ENCODE assay signal across 10 cellular contexts in genomic region chr11:36565033-36565610, GRCh38. TPM values are rescaled to one million over a fixed set of nuclear protein-coding genes. Genes with fewer than 3 reads are reported as not detected.
DNase-seq lines count a peak whose midpoint lies in the region; ATAC-seq and TF ChIP-seq lines count a peak whose summit lies in the region.
"Had no signal": no experiment of that assay in that cellular context is flagged by ENCODE, and none has a peak within 500 bp of the region (broad histone marks: within the 10 kb centered on the region; RNA-seq: fewer than 3 reads in every experiment).

No MANE protein-coding gene starts in this region.

- peak in 1 of 2 experiments; percentile 98; a peak in 2 of 4 replicates for TF ChIP-seq EP300 in SK-N-SH (IDR thresholded peaks at IDR 0.05; ENCODE audit: borderline replicate concordance in 1 of 2, low read depth in 1 of 2, low read length in 1 of 2)

- H3K36me3 Mint-ChIP-seq in activated naive CD4-positive, alpha-beta T cell treated with anti-CD3 and anti-CD28 coated beads, Interleukin-2, amount 50 U/mL, for 24 hours, result no peaks in the 10 kb centered on the region
- H3K36me3 Mint-ChIP-seq in immature natural killer cell, result no peaks in the 10 kb centered on the region
- no peaks in the 10 kb centered on the region for H3K36me3 Mint-ChIP-seq in stimulated activated effector memory CD8-positive, alpha-beta T cell treated with anti-CD3 and anti-CD28 coated beads, Interleukin-12 subunit alpha, Interleukin-12 subunit beta, amount 100 ng/mL, for 72 hours

- CTCF ChIA-PET in SK-N-SH (lab: Yijun Ruan, JAX), result interaction anchor here (0.7 to 8.2 kb wide), 55 partner anchors 11 to 533 kb away, joined by 3 to 199 read pairs (median 7); partner anchors contain the start of genes IFTAP, RAG2 and TRAF6

- 51% methylated on average over 6 of the region's 6 CpGs for WGBS in SK-N-SH (ENCODE audit: low lambda C conversion rate)

- peak overlapping the region; percentile 74 for H3K4me2 ChIP-seq in SK-N-SH

- no peak for DNase-seq in activated naive CD4-positive, alpha-beta T cell treated with Interleukin-2 at 50 U/mL for 16 hours
- DNase-seq in SK-N-SH (peak; percentile 57), immature natural killer cell (no peak), KG1 (lab: John Stamatoyannopoulos, UW) (no peak)
- no peak for DNase-seq in stimulated activated effector memory CD8-positive, alpha-beta T cell treated with anti-CD3 and anti-CD28 coated beads, Interleukin-12 subunit alpha, Interleukin-12 subunit beta, amount 100 ng/mL, for 72 hours (ENCODE audit: low spot score in 2 of 2)
- DNase-seq: activated naive CD8-positive, alpha-beta T cell treated with anti-CD3 and anti-CD28 coated beads, Interleukin-2, amount 10 ng/mL, durations not matched to agents 7 days and 5 days had no signal

- H3K27me3 ChIP-seq in SK-N-SH (ENCODE audit: insufficient read depth), result no peaks in the 10 kb centered on the region

- POLR2A ChIA-PET in SK-N-SH (lab: Yijun Ruan, JAX), result interaction anchor here (1.0 to 2.7 kb wide), 13 partner anchors 11 to 182 kb away, joined by 3 to 43 read pairs (median 5); partner anchors contain the start of gene TRAF6

- peak overlapping the region; percentile 77; the same call in 1 of the 2 replicates for H2AFZ ChIP-seq in SK-N-SH (ENCODE audit: low read depth)

- no peak for TF ChIP-seq CTCF in SK-N-SH (IDR thresholded peaks at IDR 0.05)

- peaks cover 20% of the 10 kb centered on the region for H3K27me3 Mint-ChIP-seq in activated naive CD4-positive, alpha-beta T cell treated with anti-CD3 and anti-CD28 coated beads, Interleukin-2, amount 50 U/mL, for 24 hours
- peaks cover 0 to 11% (median 3%) of the 10 kb centered on the region in 3 donors for H3K27me3 Mint-ChIP-seq in immature natural killer cell (ENCODE audit: low read depth in 3 of 3)

- no peaks in the 10 kb centered on the region for H3F3A ChIP-seq in SK-N-SH (replicated peaks; ENCODE audit: insufficient read depth)

- H3K4me1 ChIP-seq in SK-N-SH (ENCODE audit: control insufficient read depth in 1 of 2, insufficient read depth in 2 of 2, low read depth in 1 of 2, low read length in 1 of 2), result peaks cover 0 to 32% of the 10 kb centered on the region in 2 experiments; a peak in 2 of 4 replicates

- peak; percentile 28; the same call in 1 of the 2 replicates for TF ChIP-seq RAD21 in SK-N-SH (IDR thresholded peaks at IDR 0.05; ENCODE audit: low read length)

- peak overlapping the region in 1 of 2 experiments; percentile 100; a peak in 2 of 4 replicates for H3K27ac ChIP-seq in SK-N-SH (ENCODE audit: low read depth in 2 of 2, low read length in 1 of 2)

- no peak for ATAC-seq in stimulated activated effector memory CD8-positive, alpha-beta T cell treated with anti-CD3 and anti-CD28 coated beads, Interleukin-12 subunit alpha, Interleukin-12 subunit beta, amount 100 ng/mL, for 72 hours
- no peak for ATAC-seq in HG03097 (IDR thresholded peaks at IDR 0.05; ENCODE audit: low FRiP score, unreplicated experiment)
- ATAC-seq in HG02571 (IDR thresholded peaks at IDR 0.05; ENCODE audit: unreplicated experiment), result no peak

- H3K4me1 Mint-ChIP-seq in activated naive CD4-positive, alpha-beta T cell treated with anti-CD3 and anti-CD28 coated beads, Interleukin-2, amount 50 U/mL, for 24 hours, result peaks cover 9% of the 10 kb centered on the region
- peaks cover 18% of the 10 kb centered on the region in 2 donors for H3K4me1 Mint-ChIP-seq in immature natural killer cell
- peaks cover 13% of the 10 kb centered on the region for H3K4me1 Mint-ChIP-seq in stimulated activated effector memory CD8-positive, alpha-beta T cell treated with anti-CD3 and anti-CD28 coated beads, Interleukin-12 subunit alpha, Interleukin-12 subunit beta, amount 100 ng/mL, for 72 hours

- H3K27ac Mint-ChIP-seq in activated naive CD4-positive, alpha-beta T cell treated with anti-CD3 and anti-CD28 coated beads, Interleukin-2, amount 50 U/mL, for 24 hours, result no peak overlapping the region
- H3K27ac Mint-ChIP-seq in immature natural killer cell, result no peak overlapping the region
- no peak overlapping the region for H3K27ac Mint-ChIP-seq in stimulated activated effector memory CD8-positive, alpha-beta T cell treated with anti-CD3 and anti-CD28 coated beads, Interleukin-12 subunit alpha, Interleukin-12 subunit beta, amount 100 ng/mL, for 72 hours
- H3K27ac Mint-ChIP-seq: activated naive CD8-positive, alpha-beta T cell treated with anti-CD3 and anti-CD28 coated beads, Interleukin-2, amount 10 ng/mL, durations not matched to agents 7 days and 5 days had no signal

- no peaks in the 10 kb centered on the region for H3K79me2 ChIP-seq in SK-N-SH (ENCODE audit: insufficient read depth)

- H3K9me2 ChIP-seq in SK-N-SH, result no peaks in the 10 kb centered on the region

- H3K4me3 ChIP-seq in SK-N-SH (ENCODE audit: low read depth in 2 of 2, low read length in 1 of 2), result peak overlapping the region; percentile 48 to 67

- H3K9ac ChIP-seq in SK-N-SH, result no peak overlapping the region

- H4K20me1 ChIP-seq in SK-N-SH (ENCODE audit: insufficient read depth), result no peaks in the 10 kb centered on the region

- H3K9me3 Mint-ChIP-seq in activated naive CD4-positive, alpha-beta T cell treated with anti-CD3 and anti-CD28 coated beads, Interleukin-2, amount 50 U/mL, for 24 hours, result no peaks in the 10 kb centered on the region
- no peaks in the 10 kb centered on the region for H3K9me3 Mint-ChIP-seq in immature natural killer cell
- H3K9me3 Mint-ChIP-seq in stimulated activated effector memory CD8-positive, alpha-beta T cell treated with anti-CD3 and anti-CD28 coated beads, Interleukin-12 subunit alpha, Interleukin-12 subunit beta, amount 100 ng/mL, for 72 hours, result no peaks in the 10 kb centered on the region

- H3K4me3 Mint-ChIP-seq in activated naive CD4-positive, alpha-beta T cell treated with anti-CD3 and anti-CD28 coated beads, Interleukin-2, amount 50 U/mL, for 24 hours, result peak overlapping the region; percentile 80
- peak overlapping the region; percentile 80 to 92 (median 85) for H3K4me3 Mint-ChIP-seq in immature natural killer cell
- H3K4me3 Mint-ChIP-seq in stimulated activated effector memory CD8-positive, alpha-beta T cell treated with anti-CD3 and anti-CD28 coated beads, Interleukin-12 subunit alpha, Interleukin-12 subunit beta, amount 100 ng/mL, for 72 hours, result peak overlapping the region; percentile 56

- H3K9me3 ChIP-seq in SK-N-SH, result no peaks in the 10 kb centered on the region

- H3K36me3 ChIP-seq in SK-N-SH (replicated peaks in 1 of 2; ENCODE audit: control insufficient read depth in 1 of 2, insufficient read depth in 2 of 2, low read length in 1 of 2), result no peaks in the 10 kb centered on the region

TF ChIP-seq in SK-N-SH, 30 proteins besides CTCF, POLR2A, EP300 and RAD21 (continues in another document):
- TF ChIP-seq CHD2 (IDR thresholded peaks at IDR 0.05; ENCODE audit: low read length, partially characterized antibody) (peak; percentile 84), RFX5 (IDR thresholded peaks at IDR 0.05; ENCODE audit: low read length) (no peak; the same call in 1 of the 2 replicates), FOXJ3 (CRISPR knock-in tag; IDR thresholded peaks at IDR 0.05) (peak; percentile 97), RCOR1 (IDR thresholded peaks at IDR 0.05; ENCODE audit: low read length) (peak; percentile 96), POLR2AphosphoS5 (IDR thresholded peaks at IDR 0.05; ENCODE audit: low read depth, low read length) (no peak), ZBTB33 (IDR thresholded peaks at IDR 0.05; ENCODE audit: borderline replicate concordance, low read depth) (no peak), FOXM1 (IDR thresholded peaks at IDR 0.05; ENCODE audit: low read depth) (peak; percentile 11; the same call in 1 of the 2 replicates), TEAD4 (IDR thresholded peaks at IDR 0.05; ENCODE audit: borderline replicate concordance, insufficient read depth) (0 out of 2 replicates have a peak, but pooled peaks have one; percentile 28), USF1 (IDR thresholded peaks at IDR 0.05; ENCODE audit: borderline replicate concordance, low read depth) (no peak), TCF12 (IDR thresholded peaks at IDR 0.05) (peak; percentile 64)

RNA-seq across cellular contexts. Expression of gene RAG1, which starts 2.7 kb away (rescaled TPM):
- polyA plus RNA-seq in SK-N-SH (2012; rRNA removed) (0.08 TPM in 2 replicates), immature natural killer cell (under 1 TPM; 0.39 to 0.85 (median 0.52) TPM)
- polyA plus RNA-seq in SK-N-SH (2012; cell fraction: cytosol; rRNA removed), result 0.23 and 0.28 TPM in 2 replicates
- polyA plus RNA-seq in SK-N-SH (2012; cell fraction: nucleus; rRNA removed), result 0.11 and 0.19 TPM in 2 replicates

RNA-seq across cellular contexts. Expression of gene IFTAP, which starts 29.2 kb away (rescaled TPM):
- 21.8 and 26.6 TPM in 2 replicates for polyA plus RNA-seq in SK-N-SH (2012; rRNA removed)
- 35.6 and 53.8 TPM in 2 replicates for polyA plus RNA-seq in SK-N-SH (2012; cell fraction: cytosol; rRNA removed)
- 5.8 and 6.8 TPM in 2 replicates for polyA plus RNA-seq in SK-N-SH (2012; cell fraction: nucleus; rRNA removed)
- 10 to 100 TPM in 1 of 3 donors, 1 to 10 TPM in 2; 3.1 to 11.8 (median 3.2) TPM for polyA plus RNA-seq in immature natural killer cell

RNA-seq across cellular contexts. Expression of gene RAG2, which starts 32.9 kb away (rescaled TPM):
- polyA plus RNA-seq in SK-N-SH (2012; rRNA removed) (0.15 and 0.34 TPM in 2 replicates), immature natural killer cell (not detected)
- 0.30 and 0.80 TPM in 2 replicates for polyA plus RNA-seq in SK-N-SH (2012; cell fraction: cytosol; rRNA removed)
- polyA plus RNA-seq in SK-N-SH (2012; cell fraction: nucleus; rRNA removed), result 0.18 and 0.34 TPM in 2 replicates
- polyA plus RNA-seq: AG04450 had no signal

RNA-seq across cellular contexts. Expression of gene TRAF6, which starts 55.0 kb away (rescaled TPM):
- 4.3 and 5.1 TPM in 2 replicates for polyA plus RNA-seq in SK-N-SH (2012; rRNA removed)
- polyA plus RNA-seq in SK-N-SH (2012; cell fraction: cytosol; rRNA removed), result 4.3 and 4.6 TPM in 2 replicates
- 4.5 and 7.4 TPM in 2 replicates for polyA plus RNA-seq in SK-N-SH (2012; cell fraction: nucleus; rRNA removed)
- polyA plus RNA-seq in immature natural killer cell, result 10 to 100 TPM; 11.3 to 20.0 (median 13.1) TPM
